10 cellular contexts compared by ENCODE assay signal in genomic region chr5:78362220-78362619, GRCh38. TPM values are rescaled to one million over a fixed set of nuclear protein-coding genes. Genes with fewer than 3 reads are reported as not detected.
DNase-seq lines count a peak whose midpoint lies in the region; ATAC-seq, FAIRE-seq and TF ChIP-seq lines count a peak whose summit lies in the region.
"Had no signal": no experiment of that assay in that cellular context is flagged by ENCODE, and none has a peak within 500 bp of the region (broad histone marks: within the 10 kb centered on the region; RNA-seq: fewer than 3 reads in every experiment).

No MANE protein-coding gene starts in this region.

- H3K27me3 ChIP-seq in left ventricle myocardium inferior (ENCODE audit: low read depth) = no peaks in the 10 kb centered on the region
- no peaks in the 10 kb centered on the region for H3K27me3 ChIP-seq in RWPE2 (ENCODE audit: insufficient read depth, poor library complexity, severe bottlenecking)

- peak; percentile 41 for FAIRE-seq in islet of Langerhans (lab: Jason Lieb, UNC)

- H3K9me3 ChIP-seq in left ventricle myocardium inferior (replicated peaks) (no peaks in the 10 kb centered on the region), RWPE2 (ENCODE audit: severe bottlenecking) (no peaks in the 10 kb centered on the region)

- peak overlapping the region; percentile 97 for H3K4me3 Mint-ChIP-seq in type B pancreatic cell

- TF ChIP-seq CTCF in left ventricle myocardium inferior (IDR thresholded peaks at IDR 0.05; ENCODE audit: borderline replicate concordance) = no peak
- TF ChIP-seq CTCF in RWPE2 (IDR thresholded peaks at IDR 0.05; ENCODE audit: poor library complexity, severe bottlenecking) = no peak
- no peak for TF ChIP-seq CTCF in type B pancreatic cell (conservative IDR thresholded peaks at IDR 0.05)

- no peaks in the 10 kb centered on the region for H3K27me3 Mint-ChIP-seq in type B pancreatic cell

- H3K36me3 ChIP-seq in left ventricle myocardium inferior (no peaks in the 10 kb centered on the region), RWPE2 (ENCODE audit: low read depth) (peaks cover 3% of the 10 kb centered on the region; the same call in 1 of the 2 replicates)

- H3K4me1 ChIP-seq in left ventricle myocardium inferior (peaks cover 44% of the 10 kb centered on the region), RWPE2 (ENCODE audit: insufficient read depth, poor library complexity, severe bottlenecking) (peaks cover 8% of the 10 kb centered on the region)

- H3K4me1 Mint-ChIP-seq in type B pancreatic cell (ENCODE audit: unreplicated experiment) = peaks cover 36% of the 10 kb centered on the region

- H3K27ac Mint-ChIP-seq in type B pancreatic cell = no peak overlapping the region

- H3K27ac ChIP-seq in left ventricle myocardium inferior (replicated peaks) (peak overlapping the region; percentile 95), RWPE2 (ENCODE audit: poor library complexity, severe bottlenecking) (peak overlapping the region; percentile 54)

- peaks cover 9% of the 10 kb centered on the region for H3K36me3 Mint-ChIP-seq in type B pancreatic cell

- ATAC-seq in Right ventricle myocardium inferior = no peak
- ATAC-seq in RWPE2 (ENCODE audit: low read depth) = no peak
- ATAC-seq in GM21515 (IDR thresholded peaks at IDR 0.05; ENCODE audit: unreplicated experiment) = no peak

- intact Hi-C loops in left ventricle myocardium inferior (cut with micrococcal nuclease) = no loop called here
- intact Hi-C loops in Right ventricle myocardium inferior (cut with DNase I) = no loop called here

- no peaks in the 10 kb centered on the region for H3K9me3 Mint-ChIP-seq in type B pancreatic cell

- DNase-seq in left ventricle myocardium inferior (no peak), Right ventricle myocardium inferior (ENCODE audit: missing footprints) (no peak), RWPE2 (ENCODE audit: low spot score) (no peak), type B pancreatic cell (ENCODE audit: extremely low spot score, unreplicated experiment) (no peak), NCI-H226 (no peak)
- DNase-seq in stimulated activated CD4-positive, alpha-beta T cell treated with anti-CD3 and anti-CD28 coated beads, Interleukin-12 subunit alpha, Interleukin-12 subunit beta, amount 100 ng/mL, for 4 hours = no peak
- DNase-seq: dermis blood vessel endothelial cell; NK-92 treated with Interleukin-12 subunit alpha and Interleukin-12 subunit beta, amount 100 ng/mL, for 24 hours had no signal

- peak overlapping the region; percentile 96 for H3K4me3 ChIP-seq in left ventricle myocardium inferior
- H3K4me3 ChIP-seq in RWPE2 (ENCODE audit: severe bottlenecking) = no peak overlapping the region

RNA-seq across cellular contexts. Expression of gene SCAMP1, which starts 1.8 kb away (rescaled TPM):
- total RNA-seq in left ventricle myocardium inferior (29.2 TPM), Right ventricle myocardium inferior (29.5 TPM), type B pancreatic cell (ENCODE audit: low replicate concordance) (41.3 and 50.8 TPM in 2 replicates)
